In genomic region chr15:101068961-101069734, GRCh38 we compare ENCODE assay signal across 11 cellular contexts.
DNase-seq lines count a peak whose midpoint lies in the region; ATAC-seq, FAIRE-seq and TF ChIP-seq lines count a peak whose summit lies in the region.
"Had no signal": no experiment of that assay in that cellular context is flagged by ENCODE, and none has a peak within 500 bp of the region (broad histone marks: within the 10 kb centered on the region; RNA-seq: fewer than 3 reads in every experiment).

No MANE protein-coding gene starts in this region.

- peak in 1 of 4 experiments; percentile 3 for TF ChIP-seq CTCF in prostate gland (IDR thresholded peaks at IDR 0.05)

- peak overlapping the region; percentile 60 for H4K8ac ChIP-seq in mesendoderm (ENCODE audit: low read depth, low read length)

- no peak overlapping the region for H2BK120ac ChIP-seq in mesendoderm (ENCODE audit: low read depth, low read length)

- WGBS in mesendoderm (ENCODE audit: extremely low coverage, insufficient coverage, low lambda C conversion rate) = no CpG with 5 or more reads among the region's 15 CpGs
- 61% methylated on average over 12 of the region's 15 CpGs for WGBS in prostate gland
- 66 to 82% (median 77%) methylated on average over 15 of the region's 15 CpGs for WGBS in small intestine, 3 donors

- H3K9me3 ChIP-seq in prostate gland (no peaks in the 10 kb centered on the region), small intestine (ENCODE audit: control insufficient read depth, low read depth) (no peaks in the 10 kb centered on the region)
- H3K9me3 ChIP-seq: HAP-1 had no signal

- intact Hi-C loops in Right ventricle myocardium inferior (cut with DNase I) (no loop called here), cardiac septum (cut with DNase I) (no loop called here), prostate gland (cut with DNase I) (no loop called here)

- H3K27me3 ChIP-seq in mesendoderm (ENCODE audit: insufficient read depth, low read length, poor library complexity) (no peaks in the 10 kb centered on the region), prostate gland (replicated peaks; ENCODE audit: insufficient read depth) (no peaks in the 10 kb centered on the region), small intestine (ENCODE audit: control insufficient read depth in 2 of 2, insufficient read depth in 2 of 2, low read length in 2 of 2) (no peaks in the 10 kb centered on the region)

- H3K27ac ChIP-seq in epithelial cell of prostate = peak overlapping the region; percentile 83
- H3K27ac ChIP-seq in mesendoderm (ENCODE audit: low read depth, low read length) = peak overlapping the region; percentile 85
- peak overlapping the region in 1 of 2 donors; percentile 6 for H3K27ac ChIP-seq in prostate gland
- peak overlapping the region in 1 of 2 donors; percentile 83 for H3K27ac ChIP-seq in small intestine (ENCODE audit: low read depth in 1 of 2, low read length in 1 of 2)

- H3K36me3 ChIP-seq in mesendoderm (ENCODE audit: control insufficient read depth, insufficient read depth, low read length) = no peaks in the 10 kb centered on the region
- no peaks in the 10 kb centered on the region for H3K36me3 ChIP-seq in prostate gland
- H3K36me3 ChIP-seq in small intestine (ENCODE audit: control insufficient read depth in 2 of 2, insufficient read depth in 2 of 2, low read length in 2 of 2) = peaks cover 3 to 6% of the 10 kb centered on the region in 2 donors
- H3K36me3 ChIP-seq: HAP-1 had no signal

- H4K5ac ChIP-seq in mesendoderm (ENCODE audit: low read length) = no peak overlapping the region

- ATAC-seq in Right ventricle myocardium inferior (no peak), GM21825 (IDR thresholded peaks at IDR 0.05; ENCODE audit: unreplicated experiment) (no peak)

- peak overlapping the region; percentile 25 for H3K4ac ChIP-seq in mesendoderm (ENCODE audit: low read depth, low read length)

- H3K79me2 ChIP-seq in mesendoderm (ENCODE audit: control insufficient read depth, insufficient read depth, low read length) = no peaks in the 10 kb centered on the region

- H2AK5ac ChIP-seq in mesendoderm (ENCODE audit: low read length) = no peak overlapping the region

- DNase-seq in Right ventricle myocardium inferior (ENCODE audit: missing footprints) (peak; percentile 55), cardiac septum (ENCODE audit: low spot score) (no peak), epithelial cell of prostate (ENCODE audit: low read depth, low spot score) (no peak), mesendoderm (peak; percentile 98), nucleus accumbens (lab: John Stamatoyannopoulos, UW) (no peak), prostate gland (ENCODE audit: low spot score) (no peak), small intestine (no peak)
- DNase-seq: stimulated activated CD4-positive, alpha-beta T cell treated with anti-CD3 and anti-CD28 coated beads, Interleukin-4, amount 100 ng/mL, for 24 hours had no signal

- peaks cover 13% of the 10 kb centered on the region for H3K4me1 ChIP-seq in mesendoderm (ENCODE audit: control insufficient read depth, low read depth, low read length)
- peaks cover 2% of the 10 kb centered on the region for H3K4me1 ChIP-seq in prostate gland (replicated peaks)
- peaks cover 0 to 3% of the 10 kb centered on the region in 2 donors for H3K4me1 ChIP-seq in small intestine (ENCODE audit: control insufficient read depth in 2 of 2, insufficient read depth in 1 of 2, low read depth in 1 of 2, low read length in 1 of 2)
- H3K4me1 ChIP-seq: HAP-1 had no signal

- peak overlapping the region; percentile 42 for H3K18ac ChIP-seq in mesendoderm (ENCODE audit: low read length)

- no peak overlapping the region for H3K4me3 ChIP-seq in mesendoderm (ENCODE audit: low read length)
- no peak overlapping the region for H3K4me3 ChIP-seq in prostate gland
- H3K4me3 ChIP-seq in small intestine (ENCODE audit: low read depth in 1 of 2, low read length in 2 of 2) = no peak overlapping the region
- H3K4me3 ChIP-seq: HAP-1 had no signal

- peak overlapping the region; percentile 57 for H2BK5ac ChIP-seq in mesendoderm (ENCODE audit: low read length)

- no peak for TF ChIP-seq POLR2A in prostate gland (IDR thresholded peaks at IDR 0.05)

- no peak overlapping the region for H3K4me2 ChIP-seq in mesendoderm (ENCODE audit: low read length)

- peak overlapping the region; percentile 85 for H3K56ac ChIP-seq in mesendoderm (ENCODE audit: low read length)

- H2BK15ac ChIP-seq in mesendoderm (replicated peaks; ENCODE audit: low read depth) = no peak overlapping the region

- no peak for FAIRE-seq in small intestine (lab: Jason Lieb, UNC)
- FAIRE-seq: A204.1 had no signal

- peak overlapping the region; percentile 62 for H3K9ac ChIP-seq in mesendoderm (ENCODE audit: low read length)

- H3K79me1 ChIP-seq in mesendoderm (ENCODE audit: low read length) = no peaks in the 10 kb centered on the region

- H3K23ac ChIP-seq in mesendoderm (ENCODE audit: low read length) = no peak overlapping the region

Comparison
In these comparisons a context has a peak if more than half of its experiments do, and no peak if none do; other contexts are left out.
1. DNase-seq: peak in Right ventricle myocardium inferior (single experiment) and mesendoderm (single experiment); none in cardiac septum (single experiment), epithelial cell of prostate (single experiment), nucleus accumbens (0 of 56), prostate gland (single experiment) and small intestine (single experiment).